Comparison of ENCODE assay signal across 10 cellular contexts in the genomic region with DNA sequence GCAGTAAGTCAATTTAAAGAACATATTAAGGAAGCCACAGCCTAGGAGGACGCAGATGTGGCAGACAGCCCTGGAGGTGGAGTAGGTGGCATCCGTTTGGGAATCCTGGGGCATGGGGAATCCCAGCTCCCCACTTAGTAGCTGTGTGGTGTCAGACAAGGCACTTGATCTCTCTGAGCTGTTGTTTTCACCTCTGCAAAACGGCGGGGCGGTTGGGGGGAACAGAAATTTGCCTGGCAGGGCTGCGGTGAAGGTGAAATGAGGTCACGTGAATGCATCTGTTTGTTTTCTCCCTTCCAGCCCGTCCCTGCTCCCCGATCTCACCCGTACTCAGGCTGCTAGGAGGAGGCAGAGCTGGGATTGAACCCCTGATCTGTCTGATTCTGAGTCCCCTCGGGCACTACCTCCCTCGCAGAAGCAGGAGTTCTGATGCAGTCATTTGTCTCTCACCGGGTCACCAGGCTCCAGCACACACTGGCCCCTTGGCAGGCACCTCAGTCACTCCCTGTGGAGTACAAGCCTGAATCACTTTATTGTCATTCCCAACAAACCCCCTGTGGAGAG.
DNase-seq lines count a peak whose midpoint lies in the region; ATAC-seq and TF ChIP-seq lines count a peak whose summit lies in the region.
"Had no signal": no experiment of that assay in that cellular context is flagged by ENCODE, and none has a peak within 500 bp of the region (broad histone marks: within the 10 kb centered on the region; RNA-seq: fewer than 3 reads in every experiment).

No MANE protein-coding gene starts in this region.

- no peak for ATAC-seq in HG03442 (IDR thresholded peaks at IDR 0.05; ENCODE audit: unreplicated experiment)
- ATAC-seq in GM18498 (IDR thresholded peaks at IDR 0.05; ENCODE audit: unreplicated experiment) = no peak
- no peak for ATAC-seq in GM19324 (IDR thresholded peaks at IDR 0.05; ENCODE audit: low FRiP score, unreplicated experiment)
- ATAC-seq in HG03439 (IDR thresholded peaks at IDR 0.05; ENCODE audit: unreplicated experiment) = no peak

- DNase-seq in T-helper 2 cell = peak in 4 of 5 experiments; percentile 29 to 91 (median 68)
- DNase-seq in stimulated activated CD4-positive, alpha-beta T cell treated with anti-CD3 and anti-CD28 coated beads, Interleukin-4, amount 100 ng/mL, for 1 hour = peak; percentile 65
- DNase-seq: dermis blood vessel endothelial cell, NCI-H226 had no signal

- H3K27me3 Mint-ChIP-seq in activated naive CD8-positive, alpha-beta T cell = no peaks in the 10 kb centered on the region

- H3K4me3 Mint-ChIP-seq in activated naive CD8-positive, alpha-beta T cell = peak overlapping the region; percentile 99

- no peaks in the 10 kb centered on the region for H3K9me3 Mint-ChIP-seq in activated naive CD8-positive, alpha-beta T cell (ENCODE audit: low read depth)

- TF ChIP-seq POLR2A in GM18526 (IDR thresholded peaks at IDR 0.05; ENCODE audit: extremely low read depth, insufficient read length) = peak; percentile 26

- peak overlapping the region; percentile 82 for H3K27ac Mint-ChIP-seq in activated naive CD8-positive, alpha-beta T cell

- peaks cover 80% of the 10 kb centered on the region for H3K4me1 Mint-ChIP-seq in activated naive CD8-positive, alpha-beta T cell (ENCODE audit: low read depth)

- no peaks in the 10 kb centered on the region for H3K36me3 Mint-ChIP-seq in activated naive CD8-positive, alpha-beta T cell
